8 cellular contexts compared by ENCODE assay signal in genomic region chr17:31550389-31551056, GRCh38.
A peak's percentile ranks its signal among the peaks of the same experiment; 100 is the strongest.
DNase-seq lines count a peak whose midpoint lies in the region; TF ChIP-seq lines count a peak whose summit lies in the region.

No MANE protein-coding gene starts in this region.

- no peaks in the 10 kb centered on the region for H4K20me1 ChIP-seq in mammary epithelial cell (ENCODE audit: insufficient read depth, low read length)

- no peak overlapping the region for H3K27ac ChIP-seq in mammary epithelial cell (ENCODE audit: insufficient read depth, low read depth, low read length)

- H3K27me3 ChIP-seq in mammary epithelial cell (ENCODE audit: insufficient read depth, low read length) = no peaks in the 10 kb centered on the region

- H3K79me2 ChIP-seq in mammary epithelial cell (ENCODE audit: insufficient read depth, low read length) = peaks cover 3% of the 10 kb centered on the region

- H3K4me2 ChIP-seq in mammary epithelial cell (ENCODE audit: insufficient read depth, low read depth, low read length) = peak overlapping the region; percentile 76

- peaks cover 5% of the 10 kb centered on the region for H3K4me1 ChIP-seq in mammary epithelial cell (ENCODE audit: insufficient read depth, low read length)

- H3K36me3 ChIP-seq in mammary epithelial cell (ENCODE audit: insufficient read depth, low read length) = no peaks in the 10 kb centered on the region

- H3K9ac ChIP-seq in mammary epithelial cell (ENCODE audit: insufficient read depth, low read length) = no peak overlapping the region

- in situ Hi-C loops in mammary epithelial cell (cut with MboI; ENCODE audit: low sequenced_read_pairs in 2 of 2) = no loop called here

- TF ChIP-seq CTCF in LNCaP clone FGC (IDR thresholded peaks at IDR 0.05; ENCODE audit: control insufficient read depth, extremely low read depth, insufficient read depth) (no peak), mammary epithelial cell (conservative IDR thresholded peaks at IDR 0.05 in 1 of 2, IDR thresholded peaks at IDR 0.05 in 1 of 2; ENCODE audit: extremely low read depth in 1 of 2, insufficient read depth in 1 of 2, low read depth in 1 of 2, low read length in 2 of 2) (no peak)

- peak overlapping the region; percentile 30 for H2AFZ ChIP-seq in mammary epithelial cell (ENCODE audit: low read depth, low read length)

- WGBS in mammary epithelial cell (ENCODE audit: low coverage, missing lambda C conversion rate) = 67% methylated on average over 3 of the region's 17 CpGs

- H3K4me3 ChIP-seq in LNCaP clone FGC (ENCODE audit: low read depth, low read length) (peak overlapping the region; percentile 86), mammary epithelial cell (replicated peaks in 1 of 3; ENCODE audit: insufficient read depth in 1 of 3, low read depth in 2 of 3, low read length in 3 of 3) (peak overlapping the region; percentile 14 to 95 (median 37))

- dilution Hi-C loops in mammary epithelial cell (cut with HindIII; ENCODE audit: low sequenced_read_pairs) = no loop called here

- CTCF ChIA-PET in mammary epithelial cell (lab: Charles Lee; ENCODE audit: low non-redundant PET) = no interaction called here

- DNase-seq in EH (ENCODE audit: low read depth) = peak; percentile 46
- no peak for DNase-seq in LNCaP clone FGC (ENCODE audit: low read depth)
- DNase-seq in mammary epithelial cell = no peak
- DNase-seq in mucosa of gallbladder (ENCODE audit: low spot score) = peak; percentile 17
- DNase-seq in ureter (ENCODE audit: low spot score) = no peak
- DNase-seq in effector CD8-positive, alpha-beta T cell (lab: John Stamatoyannopoulos, UW) = no peak
- no peak for DNase-seq in effector CD4-positive, alpha-beta T cell
- DNase-seq in NCI-H1048 (lab: John Stamatoyannopoulos, UW) = no peak

- no peaks in the 10 kb centered on the region for H3K9me3 ChIP-seq in mammary epithelial cell (replicated peaks; ENCODE audit: insufficient read depth, low read length)

- intact Hi-C loops in mammary epithelial cell (cut with micrococcal nuclease) = no loop called here

- no TSS peak for BruUV-seq in mammary epithelial cell (replicated peaks; lab: Mats Ljungman, UMichigan)

Comparison
In these comparisons a context has a peak if more than half of its experiments do, and no peak if none do; other contexts are left out.
1. DNase-seq: peak in EH (single experiment) and mucosa of gallbladder (single experiment); none in LNCaP clone FGC (single experiment), mammary epithelial cell (single experiment), ureter (single experiment), effector CD8-positive, alpha-beta T cell (single experiment), effector CD4-positive, alpha-beta T cell (single experiment) and NCI-H1048 (single experiment).